In the genomic region with DNA sequence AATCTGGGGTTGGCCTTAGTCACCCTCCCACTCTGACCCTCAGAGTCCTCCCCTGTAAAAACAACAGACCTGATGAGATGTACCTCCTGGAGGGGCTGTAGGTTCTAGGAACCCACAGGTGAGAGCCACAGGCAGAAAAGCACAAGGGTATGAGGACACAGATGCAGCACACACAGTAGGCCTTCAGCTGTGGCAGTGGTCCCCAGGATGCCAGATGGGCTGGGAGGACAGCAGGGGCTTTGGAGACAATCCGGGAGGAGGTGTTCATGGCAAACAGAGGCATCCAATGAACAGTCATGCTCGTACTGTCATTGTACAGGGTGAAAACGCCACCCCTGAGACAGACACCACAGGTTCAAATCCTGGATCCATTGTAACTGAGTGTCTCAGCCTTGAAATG, we compare ENCODE assay signal across 29 cellular contexts.
"Had no signal": no experiment of that assay in that cellular context is flagged by ENCODE, and none has a peak within 500 bp of the region (broad histone marks: within the 10 kb centered on the region; RNA-seq: fewer than 3 reads in every experiment).

No MANE protein-coding gene starts in this region.

- ATAC-seq: activated CD4-positive, CD25-positive, alpha-beta regulatory T cell treated with anti-CD3 and anti-CD28 coated beads, Interleukin-2, amount 50 U/mL, for 24 hours; activated CD8-positive, alpha-beta T cell treated with anti-CD3 and anti-CD28 coated beads for 36 hours; activated T-cell treated with anti-CD3 and anti-CD28 coated beads, Interleukin-2, amount 50 U/mL, for 4 hours; activated T-helper 17 cell treated with anti-CD3 and anti-CD28 coated beads, Interleukin-2, amount 50 U/mL, for 72 hours; esophagus mucosa; T-helper 17 cell had no signal

- H3K27ac ChIP-seq: brain microvascular endothelial cell, coronary artery, dorsolateral prefrontal cortex, WERI-Rb-1 had no signal

- FAIRE-seq: astrocyte, frontal cortex had no signal

- DNase-seq: activated B cell treated with CpG ODN at 0.5 μM for 24 hours; activated CD4-positive, alpha-beta T cell treated with anti-CD3 and anti-CD28 coated beads for 48 hours; activated CD4-positive, alpha-beta T cell treated with anti-CD3 and anti-CD28 coated beads, Interleukin-2, amount 50 U/mL, for 1 hour; activated CD4-positive, alpha-beta T cell treated with anti-CD3 and anti-CD28 coated beads, Interleukin-2, amount 50 U/mL, for 48 hours; activated CD8-positive, alpha-beta memory T cell treated with anti-CD3 and anti-CD28 coated beads for 24 hours; activated CD8-positive, alpha-beta T cell treated with anti-CD3 and anti-CD28 coated beads for 36 hours; activated effector memory CD4-positive, alpha-beta T cell treated with Interleukin-2 at 50 U/mL for 16 hours; activated gamma-delta T cell treated with Interleukin-2 at 50 U/mL for 16 hours; activated naive CD4-positive, alpha-beta T cell treated with anti-CD3 and anti-CD28 coated beads, Interleukin-2, amount 50 U/mL, for 16 hours; activated naive CD4-positive, alpha-beta T cell treated with Interleukin-2 at 50 U/mL for 16 hours; activated T-cell treated with anti-CD3 and anti-CD28 coated beads, Interleukin-2, amount 50 U/mL, for 4 hours; amniotic stem cell; anterior cingulate cortex; brain microvascular endothelial cell; central memory CD4-positive, alpha-beta T cell; cerebellar nuclear complex; dorsolateral prefrontal cortex; effector memory CD4-positive, alpha-beta T cell; endodermal cell; foreskin fibroblast; T-helper 17 cell; T1000; WERI-Rb-1 had no signal

- H3K36me3 ChIP-seq: brain microvascular endothelial cell, WERI-Rb-1 had no signal

- H3K4me3 ChIP-seq: coronary artery, dorsolateral prefrontal cortex had no signal

- H3K27me3 ChIP-seq: brain microvascular endothelial cell had no signal
